In genomic region chr6:33490621-33491020, GRCh38 we compare ENCODE assay signal across 19 cellular contexts.
"Had no signal": no experiment of that assay in that cellular context is flagged by ENCODE, and none has a peak within 500 bp of the region (broad histone marks: within the 10 kb centered on the region; RNA-seq: fewer than 3 reads in every experiment).

No MANE protein-coding gene starts in this region.

- H3K79me2 ChIP-seq: parathyroid adenoma had no signal

- H3K4me1 ChIP-seq: adrenal gland, esophagus muscularis mucosa, parathyroid adenoma, tibial artery, vagina had no signal

- H2AFZ ChIP-seq: parathyroid adenoma had no signal

- ATAC-seq: activated CD8-positive, alpha-beta T cell treated with anti-CD3 and anti-CD28 coated beads for 36 hours; naive thymus-derived CD4-positive, alpha-beta T cell had no signal

- H3K4me3 ChIP-seq: adrenal gland, coronary artery, esophagus muscularis mucosa, tibial artery, vagina had no signal

- H3K36me3 ChIP-seq: adrenal gland, esophagus muscularis mucosa, neutrophil, tibial artery, vagina had no signal

- H3K9me3 ChIP-seq: adrenal gland, esophagus muscularis mucosa, neutrophil, tibial artery, vagina had no signal

- H3K9ac ChIP-seq: parathyroid adenoma had no signal

- DNase-seq: activated B cell treated with CpG ODN at 0.5 μM for 24 hours; activated CD4-positive, alpha-beta T cell treated with anti-CD3 and anti-CD28 coated beads for 48 hours; activated CD8-positive, alpha-beta memory T cell treated with anti-CD3 and anti-CD28 coated beads, Interleukin-2, amount 50 U/mL, for 4 hours; activated CD8-positive, alpha-beta T cell treated with anti-CD3 and anti-CD28 coated beads for 36 hours; activated effector memory CD4-positive, alpha-beta T cell treated with anti-CD3 and anti-CD28 coated beads, Interleukin-2, amount 50 U/mL, for 16 hours; activated T-cell treated with anti-CD3 and anti-CD28 coated beads, Interleukin-2, amount 50 U/mL, for 48 hours; adrenal gland; hypothalamus; immature natural killer cell; naive thymus-derived CD4-positive, alpha-beta T cell; stimulated activated CD4-positive, alpha-beta T cell treated with anti-CD3 and anti-CD28 coated beads, Interleukin-15, amount 100 ng/mL, for 24 hours; stimulated activated CD4-positive, alpha-beta T cell treated with anti-CD3 and anti-CD28 coated beads, Interleukin-4, amount 100 ng/mL, for 1 hour; stimulated activated naive CD4-positive, alpha-beta T cell; tibial artery had no signal

- H3K27ac ChIP-seq: adrenal gland, coronary artery, esophagus muscularis mucosa, neutrophil, parathyroid adenoma, tibial artery, vagina had no signal

- H3K27me3 ChIP-seq: adrenal gland, vagina had no signal
